In genomic region chr20:3038454-3038853, GRCh38 we compare ENCODE assay signal across 1 cellular context.
TF ChIP-seq lines count a peak whose summit lies in the region.

No MANE protein-coding gene starts in this region.

TF ChIP-seq in K562, 482 proteins besides CTCF, POLR2A, EP300 and RAD21:
- TF ChIP-seq CBFA2T3 (IDR thresholded peaks at IDR 0.05) (peak; percentile 66), ZNF740 (CRISPR knock-in tag; IDR thresholded peaks at IDR 0.05) (no peak), ZNF740 (tag; IDR thresholded peaks at IDR 0.05) (no peak), TBP (optimal IDR thresholded peaks at IDR 0.05; ENCODE audit: low read depth, low read length) (no peak), GTF2E2 (tag; IDR thresholded peaks at IDR 0.05) (no peak), CEBPB (tag; IDR thresholded peaks at IDR 0.05) (no peak), CBFA2T2 (conservative IDR thresholded peaks at IDR 0.05) (peak; percentile 48), TCF3 (CRISPR knock-in tag; IDR thresholded peaks at IDR 0.05) (peak; percentile 71), NFE2L1 (tag; IDR thresholded peaks at IDR 0.05; ENCODE audit: borderline replicate concordance, low read depth) (no peak), NCOR1 (IDR thresholded peaks at IDR 0.05) (0 out of 2 replicates have a peak, but pooled peaks have one; percentile 29), RFX7 (CRISPR knock-in tag; IDR thresholded peaks at IDR 0.05) (no peak), TAL1 (IDR thresholded peaks at IDR 0.05) (peak; percentile 17; the same call in 1 of the 2 replicates), XRCC4 (IDR thresholded peaks at IDR 0.05; ENCODE audit: extremely low read depth, insufficient read depth, insufficient read length) (no peak), ARID1B (IDR thresholded peaks at IDR 0.05) (peak; percentile 18; the same call in 1 of the 2 replicates), KDM1A (IDR thresholded peaks at IDR 0.05) (no peak), ZNF384 (IDR thresholded peaks at IDR 0.05; ENCODE audit: low read depth, low read length) (no peak), MAX (CRISPR knock-in tag; IDR thresholded peaks at IDR 0.05) (no peak), RBM25 (IDR thresholded peaks at IDR 0.05; ENCODE audit: low read depth, low read length, severe bottlenecking) (no peak)
TF ChIP-seq in K562: peak in this region for 6.
